Comparison of ENCODE assay signal across 21 cellular contexts in genomic region chr11:118673361-118674093, GRCh38. TPM values are rescaled to one million over a fixed set of nuclear protein-coding genes. Genes with fewer than 3 reads are reported as not detected.
DNase-seq lines count a peak whose midpoint lies in the region; ATAC-seq and TF ChIP-seq lines count a peak whose summit lies in the region.
"Had no signal": no experiment of that assay in that cellular context is flagged by ENCODE, and none has a peak within 500 bp of the region (broad histone marks: within the 10 kb centered on the region; RNA-seq: fewer than 3 reads in every experiment).

No MANE protein-coding gene starts in this region.

- no peak overlapping the region for H3K4me3 ChIP-seq in liver (ENCODE audit: low read depth in 1 of 3, low read length in 3 of 3)
- no peak overlapping the region for H3K4me3 ChIP-seq in colonic mucosa
- H3K4me3 ChIP-seq: GM12878 had no signal

- intact Hi-C loops in colonic mucosa (cut with DNase I) = no loop called here

- H3K27me3 ChIP-seq in liver (ENCODE audit: control insufficient read depth in 4 of 4, insufficient read depth in 4 of 4, low read length in 3 of 4) (no peaks in the 10 kb centered on the region), colonic mucosa (no peaks in the 10 kb centered on the region)

- H3K36me3 Mint-ChIP-seq in stimulated activated naive B cell treated with anti-CD40 and anti-IgM and Interleukin-4, amounts not matched to agents 10 μg/mL and 1 μg/mL and 100 μg/mL, for 72 hours = peaks cover 0 to 2% of the 10 kb centered on the region in 2 donors

- no peak overlapping the region for H3K27ac ChIP-seq in liver (ENCODE audit: low read depth in 1 of 2, low read length in 2 of 2)
- peak overlapping the region; percentile 38 for H3K27ac ChIP-seq in temporal lobe (ENCODE audit: low read depth, low read length)
- H3K27ac ChIP-seq in colonic mucosa = no peak overlapping the region
- H3K27ac ChIP-seq: KMS-11 had no signal

- ATAC-seq in HG03097 (IDR thresholded peaks at IDR 0.05; ENCODE audit: low FRiP score, unreplicated experiment) = no peak
- ATAC-seq in stimulated activated naive B cell treated with anti-CD40 and anti-IgM and Interleukin-4, amounts not matched to agents 10 μg/mL and 1 μg/mL and 100 μg/mL, for 72 hours (replicated peaks) = no peak
- ATAC-seq: GM12878, HCT116 had no signal

- no peaks in the 10 kb centered on the region for H3K4me1 Mint-ChIP-seq in stimulated activated naive B cell treated with anti-CD40 and anti-IgM and Interleukin-4, amounts not matched to agents 10 μg/mL and 1 μg/mL and 100 μg/mL, for 72 hours
- H3K4me1 Mint-ChIP-seq: CD4-positive, alpha-beta memory T cell had no signal

- no peaks in the 10 kb centered on the region for H3K9me3 ChIP-seq in liver (ENCODE audit: control insufficient read depth in 4 of 4, low read length in 3 of 4)
- no peaks in the 10 kb centered on the region for H3K9me3 ChIP-seq in colonic mucosa

- H3K4me1 ChIP-seq in liver (ENCODE audit: control insufficient read depth in 4 of 4, insufficient read depth in 4 of 4, low read length in 3 of 4) (peaks cover 3 to 18% (median 11%) of the 10 kb centered on the region in 4 donors), colonic mucosa (no peaks in the 10 kb centered on the region)

- H3K36me3 ChIP-seq in liver (ENCODE audit: control insufficient read depth in 4 of 4, insufficient read depth in 3 of 4, low read depth in 1 of 4, low read length in 3 of 4) = no peaks in the 10 kb centered on the region
- H3K36me3 ChIP-seq in colonic mucosa = no peaks in the 10 kb centered on the region

- no peak for TF ChIP-seq RAD21 in liver (IDR thresholded peaks at IDR 0.05)

- 75% methylated on average over 6 of the region's 6 CpGs for WGBS in liver

- H3K27ac Mint-ChIP-seq in stimulated activated naive B cell treated with anti-CD40 and anti-IgM and Interleukin-4, amounts not matched to agents 10 μg/mL and 1 μg/mL and 100 μg/mL, for 72 hours = no peak overlapping the region
- H3K27ac Mint-ChIP-seq: CD4-positive, alpha-beta memory T cell had no signal

- TF ChIP-seq CTCF in liver (IDR thresholded peaks at IDR 0.05; ENCODE audit: low read depth, low read length, missing input control) (no peak), colonic mucosa (IDR thresholded peaks at IDR 0.05) (no peak)

- peaks cover 9 to 29% of the 10 kb centered on the region in 2 donors for H3K27me3 Mint-ChIP-seq in stimulated activated naive B cell treated with anti-CD40 and anti-IgM and Interleukin-4, amounts not matched to agents 10 μg/mL and 1 μg/mL and 100 μg/mL, for 72 hours

- H3K9ac ChIP-seq in liver (ENCODE audit: low read depth in 1 of 2, low read length in 2 of 2) (no peak overlapping the region), colonic mucosa (ENCODE audit: low read depth in 2 of 2, low read length in 2 of 2) (no peak overlapping the region)
- H3K9ac ChIP-seq: KMS-11 had no signal

- no peak overlapping the region for H3K4me3 Mint-ChIP-seq in stimulated activated naive B cell treated with anti-CD40 and anti-IgM and Interleukin-4, amounts not matched to agents 10 μg/mL and 1 μg/mL and 100 μg/mL, for 72 hours
- H3K4me3 Mint-ChIP-seq: CD4-positive, alpha-beta memory T cell had no signal

- DNase-seq in activated effector memory CD4-positive, alpha-beta T cell treated with anti-CD3 and anti-CD28 coated beads, Interleukin-2, amount 50 U/mL, for 16 hours = peak; percentile 50
- no peak for DNase-seq in activated effector memory CD4-positive, alpha-beta T cell treated with Interleukin-2 at 50 U/mL for 16 hours
- DNase-seq in cerebellum (ENCODE audit: low spot score) = peak; percentile 61
- DNase-seq in stimulated activated naive B cell treated with anti-CD40 and anti-IgM and Interleukin-4, amounts not matched to agents 10 μg/mL and 1 μg/mL and 100 μg/mL, for 72 hours = no peak
- no peak for DNase-seq in colonic mucosa
- DNase-seq: CD4-positive, alpha-beta memory T cell; DMS79 treated with DMSO at 0.1 percent for 48 hours; NCI-H1048; NCI-H1436 treated with DMSO at 0.1 percent for 48 hours; NCI-H2081; NCI-H524; NK-92 treated with Interleukin-12 subunit alpha and Interleukin-12 subunit beta, amount 100 ng/mL, for 24 hours had no signal

- H3K9me3 Mint-ChIP-seq in stimulated activated naive B cell treated with anti-CD40 and anti-IgM and Interleukin-4, amounts not matched to agents 10 μg/mL and 1 μg/mL and 100 μg/mL, for 72 hours = peaks cover 9 to 10% of the 10 kb centered on the region in 2 donors

TF ChIP-seq in liver, 16 proteins besides CTCF, POLR2A, EP300 and RAD21:
- TF ChIP-seq JUND (IDR thresholded peaks at IDR 0.05) = no peak
- peak; percentile 53 for TF ChIP-seq SP1 (IDR thresholded peaks at IDR 0.05)
- peak; percentile 83 for TF ChIP-seq HNF4A (conservative IDR thresholded peaks at IDR 0.05)
- no peak for TF ChIP-seq GABPA (IDR thresholded peaks at IDR 0.05 in 1 of 2, conservative IDR thresholded peaks at IDR 0.05 in 1 of 2)
- TF ChIP-seq HNF4G (IDR thresholded peaks at IDR 0.05) = peak; percentile 65
- no peak for TF ChIP-seq FOXA1 (IDR thresholded peaks at IDR 0.05)
- no peak for TF ChIP-seq MAX (IDR thresholded peaks at IDR 0.05)
- TF ChIP-seq NR2F2 (IDR thresholded peaks at IDR 0.05) = no peak
- TF ChIP-seq EGR1 (IDR thresholded peaks at IDR 0.05; ENCODE audit: low read depth in 2 of 2) = no peak
- TF ChIP-seq FOXA2 (IDR thresholded peaks at IDR 0.05) = no peak
- TF ChIP-seq RXRA (IDR thresholded peaks at IDR 0.05) = peak; percentile 18 to 45
- no peak for TF ChIP-seq YY1 (IDR thresholded peaks at IDR 0.05)
- no peak for TF ChIP-seq ZBTB33 (IDR thresholded peaks at IDR 0.05)
- TF ChIP-seq TAF1 (conservative IDR thresholded peaks at IDR 0.05) = no peak
- TF ChIP-seq REST (IDR thresholded peaks at IDR 0.05) = no peak
- TF ChIP-seq ATF3 (IDR thresholded peaks at IDR 0.05) = no peak
TF ChIP-seq in liver: peak in this region for 4.

RNA-seq across cellular contexts. Expression of gene TREH, which starts 5.9 kb away (rescaled TPM):
- total RNA-seq in cerebellum (not detected), liver (under 1 TPM in 1 of 2 donors, not detected in 1; 0.50 TPM), temporal lobe (not detected), colonic mucosa (1 to 10 TPM; 2.4 to 2.8 TPM)
- polyA plus RNA-seq in liver = 1 to 10 TPM in 1 of 2 donors, under 1 TPM in 1; 0.84 to 1.2 TPM
- total RNA-seq: A172; CD4-positive, alpha-beta memory T cell; GM12878; M059J had no signal
- polyA plus RNA-seq: BJ; CD4-positive, alpha-beta memory T cell; GM12878 had no signal

Comparison
In these comparisons a context has a peak if more than half of its experiments do, and no peak if none do; other contexts are left out.
1. DNase-seq: peak in activated effector memory CD4-positive, alpha-beta T cell treated with anti-CD3 and anti-CD28 coated beads, Interleukin-2, amount 50 U/mL, for 16 hours (single experiment) and cerebellum (single experiment); none in activated effector memory CD4-positive, alpha-beta T cell treated with Interleukin-2 at 50 U/mL for 16 hours (single experiment), stimulated activated naive B cell treated with anti-CD40 and anti-IgM and Interleukin-4, amounts not matched to agents 10 μg/mL and 1 μg/mL and 100 μg/mL, for 72 hours (single experiment) and colonic mucosa (single experiment).